Comparison of ENCODE assay signal across 1 cellular context in genomic region chr2:218311908-218312756, GRCh38.
TF ChIP-seq lines count a peak whose summit lies in the region.

No MANE protein-coding gene starts in this region.

TF ChIP-seq in GM23338, 12 proteins besides CTCF, POLR2A, EP300 and RAD21:
- no peak for TF ChIP-seq JUNB (IDR thresholded peaks at IDR 0.05; ENCODE audit: unreplicated experiment)
- TF ChIP-seq CREB1 (CRISPR knock-in tag; IDR thresholded peaks at IDR 0.05; ENCODE audit: low read depth): no peak
- TF ChIP-seq EZH2 (IDR thresholded peaks at IDR 0.05; ENCODE audit: low read depth, unreplicated experiment): no peak
- TF ChIP-seq EZH2phosphoT487 (IDR thresholded peaks at IDR 0.05; ENCODE audit: unreplicated experiment): no peak
- no peak for TF ChIP-seq ZNF462 (CRISPR knock-in tag; IDR thresholded peaks at IDR 0.05)
- TF ChIP-seq REST (IDR thresholded peaks at IDR 0.05; ENCODE audit: unreplicated experiment): no peak
- TF ChIP-seq NANOG (IDR thresholded peaks at IDR 0.05; ENCODE audit: borderline replicate concordance): no peak
- no peak for TF ChIP-seq ETS1 (IDR thresholded peaks at IDR 0.05)
- no peak for TF ChIP-seq ZNF114 (CRISPR knock-in tag; IDR thresholded peaks at IDR 0.05)
- TF ChIP-seq POLR2AphosphoS5 (IDR thresholded peaks at IDR 0.05; ENCODE audit: low read depth): no peak
